In genomic region chr6:35139924-35140524, GRCh38 we compare ENCODE assay signal across 8 cellular contexts. TPM values are rescaled to one million over a fixed set of nuclear protein-coding genes. Genes with fewer than 3 reads are reported as not detected.
DNase-seq lines count a peak whose midpoint lies in the region; ATAC-seq lines count a peak whose summit lies in the region.

No MANE protein-coding gene starts in this region.

- ATAC-seq in HG03442 (IDR thresholded peaks at IDR 0.05; ENCODE audit: unreplicated experiment) (no peak), HG03460 (IDR thresholded peaks at IDR 0.05; ENCODE audit: unreplicated experiment) (no peak)

- DNase-seq in DMS53 treated with DMSO at 0.1 percent for 48 hours (lab: John Stamatoyannopoulos, UW; ENCODE audit: unreplicated experiment) (peak; percentile 29), Kasumi-1 (lab: John Stamatoyannopoulos, UW) (peak; percentile 71 to 78), RPMI7951 (ENCODE audit: low read depth) (peak; percentile 64), glomerular visceral epithelial cell (ENCODE audit: extremely low spot score) (peak; percentile 77), posterior cingulate gyrus (peak in 6 of 10 donors; percentile 24 to 89 (median 56))
- peak; percentile 39 for DNase-seq in activated naive CD4-positive, alpha-beta T cell treated with Interleukin-2 at 50 U/mL for 16 hours

- intact Hi-C loops in posterior cingulate gyrus (cut with DNase I) = loop anchor here (1.0 to 10.0 kb wide), 2 partner anchors 154 to 255 kb away; partner anchors contain the start of genes ANKS1A and TAF11

RNA-seq across cellular contexts. Expression of gene TCP11, which starts 1.1 kb away (rescaled TPM):
- 0.49 TPM in 1 of 2 replicates, not detected in the other for total RNA-seq in RPMI7951 (2014; rRNA removed; shearing (Covaris generic))
